ENCODE assay signal across 9 cellular contexts in genomic region chr5:140312067-140312790, GRCh38. TPM values are rescaled to one million over a fixed set of nuclear protein-coding genes. Genes with fewer than 3 reads are reported as not detected.
DNase-seq lines count a peak whose midpoint lies in the region; ATAC-seq and TF ChIP-seq lines count a peak whose summit lies in the region.
"Had no signal": no experiment of that assay in that cellular context is flagged by ENCODE, and none has a peak within 500 bp of the region (broad histone marks: within the 10 kb centered on the region; RNA-seq: fewer than 3 reads in every experiment).

No MANE protein-coding gene starts in this region.

- no peaks in the 10 kb centered on the region for H3K36me3 Mint-ChIP-seq in brain
- H3K36me3 Mint-ChIP-seq: naive B cell had no signal

- ATAC-seq in stimulated activated naive CD8-positive, alpha-beta T cell treated with anti-CD3 and anti-CD28 coated beads, Interleukin-15, Interleukin-2, amounts not matched to agents 100 U/mL and 50 U/mL, for 24 hours = peak; percentile 40
- no peak for ATAC-seq in stimulated activated naive CD8-positive, alpha-beta T cell treated with anti-CD3 and anti-CD28 coated beads, Interleukin-15, amount 100 ng/mL, for 72 hours
- ATAC-seq in left lung (peak; percentile 71), HG02970 (IDR thresholded peaks at IDR 0.05; ENCODE audit: low FRiP score, unreplicated experiment) (no peak), HG03097 (IDR thresholded peaks at IDR 0.05; ENCODE audit: low FRiP score, unreplicated experiment) (no peak)

- H3K27ac ChIP-seq in left lung = peak overlapping the region; percentile 64 to 71

- H3K27ac Mint-ChIP-seq in stimulated activated naive CD8-positive, alpha-beta T cell treated with anti-CD3 and anti-CD28 coated beads, Interleukin-15, amount 100 ng/mL, for 72 hours = no peak overlapping the region
- H3K27ac Mint-ChIP-seq in brain = peak overlapping the region in 3 of 5 experiments; percentile 14 to 67 (median 42)

- H3K4me1 ChIP-seq in left lung = peaks cover 11 to 30% of the 10 kb centered on the region in 2 donors

- peaks cover 10% of the 10 kb centered on the region for H3K4me1 Mint-ChIP-seq in stimulated activated naive CD8-positive, alpha-beta T cell treated with anti-CD3 and anti-CD28 coated beads, Interleukin-15, amount 100 ng/mL, for 72 hours
- peaks cover 23% of the 10 kb centered on the region for H3K4me1 Mint-ChIP-seq in brain
- H3K4me1 Mint-ChIP-seq: naive B cell had no signal

- no peak for TF ChIP-seq CTCF in brain (conservative IDR thresholded peaks at IDR 0.05)
- no peak for TF ChIP-seq CTCF in left lung (IDR thresholded peaks at IDR 0.05)

- no peaks in the 10 kb centered on the region for H3K27me3 ChIP-seq in left lung

- H3K9me3 ChIP-seq in left lung = no peaks in the 10 kb centered on the region

- H3K4me3 ChIP-seq in left lung = no peak overlapping the region

- intact Hi-C loops in left lung (cut with DNase I) = no loop called here

- no peak overlapping the region for H3K4me3 Mint-ChIP-seq in stimulated activated naive CD8-positive, alpha-beta T cell treated with anti-CD3 and anti-CD28 coated beads, Interleukin-15, amount 100 ng/mL, for 72 hours
- H3K4me3 Mint-ChIP-seq in brain = no peak overlapping the region

- H3K27me3 Mint-ChIP-seq in stimulated activated naive CD8-positive, alpha-beta T cell treated with anti-CD3 and anti-CD28 coated beads, Interleukin-15, amount 100 ng/mL, for 72 hours = peaks cover 25% of the 10 kb centered on the region
- peaks cover 3% of the 10 kb centered on the region for H3K27me3 Mint-ChIP-seq in brain

- DNase-seq in stimulated activated naive CD8-positive, alpha-beta T cell treated with anti-CD3 and anti-CD28 coated beads, Interleukin-15, Interleukin-2, amounts not matched to agents 100 U/mL and 50 U/mL, for 24 hours = no peak
- DNase-seq in stimulated activated naive CD8-positive, alpha-beta T cell treated with anti-CD3 and anti-CD28 coated beads, Interleukin-15, amount 100 ng/mL, for 72 hours = no peak
- DNase-seq in left lung (peak in 1 of 2 donors; percentile 49), ecto neural progenitor cell (ENCODE audit: low spot score) (no peak), germinal center (ENCODE audit: low spot score) (no peak)
- DNase-seq: naive B cell had no signal

- H3K9me3 Mint-ChIP-seq in stimulated activated naive CD8-positive, alpha-beta T cell treated with anti-CD3 and anti-CD28 coated beads, Interleukin-15, amount 100 ng/mL, for 72 hours = no peaks in the 10 kb centered on the region
- peaks cover 0 to 2% (median 0%) of the 10 kb centered on the region in 5 experiments for H3K9me3 Mint-ChIP-seq in brain
- H3K9me3 Mint-ChIP-seq: naive B cell had no signal

- H3K36me3 ChIP-seq in left lung = no peaks in the 10 kb centered on the region

RNA-seq across cellular contexts. Expression of gene PFDN1, which starts 9.3 kb away (rescaled TPM):
- 92.3 TPM for polyA plus RNA-seq in brain (ENCODE audit: insufficient read depth, low read depth, low replicate concordance)
- 10 to 100 TPM; 45.7 to 55.5 TPM for total RNA-seq in left lung

RNA-seq across cellular contexts. Expression of gene HBEGF, which starts 34.2 kb away (rescaled TPM):
- 8.8 TPM for polyA plus RNA-seq in brain (ENCODE audit: insufficient read depth, low read depth, low replicate concordance)
- 10 to 100 TPM; 18.1 to 33.8 TPM for total RNA-seq in left lung

RNA-seq across cellular contexts. Expression of gene SLC4A9, which starts 47.8 kb away (rescaled TPM):
- polyA plus RNA-seq in brain (ENCODE audit: insufficient read depth, low read depth, low replicate concordance) = not detected
- not detected for total RNA-seq in left lung

Comparison
In these comparisons a context has a peak if more than half of its experiments do, and no peak if none do; other contexts are left out.
1. ATAC-seq: peak in stimulated activated naive CD8-positive, alpha-beta T cell treated with anti-CD3 and anti-CD28 coated beads, Interleukin-15, Interleukin-2, amounts not matched to agents 100 U/mL and 50 U/mL, for 24 hours (single experiment) and left lung (single experiment); none in stimulated activated naive CD8-positive, alpha-beta T cell treated with anti-CD3 and anti-CD28 coated beads, Interleukin-15, amount 100 ng/mL, for 72 hours (single experiment), HG02970 (single experiment) and HG03097 (single experiment).
2. H3K27ac Mint-ChIP-seq: peak in brain (3 of 5); none in stimulated activated naive CD8-positive, alpha-beta T cell treated with anti-CD3 and anti-CD28 coated beads, Interleukin-15, amount 100 ng/mL, for 72 hours (0 of 2).